24 cellular contexts compared by ENCODE assay signal in the genomic region with DNA sequence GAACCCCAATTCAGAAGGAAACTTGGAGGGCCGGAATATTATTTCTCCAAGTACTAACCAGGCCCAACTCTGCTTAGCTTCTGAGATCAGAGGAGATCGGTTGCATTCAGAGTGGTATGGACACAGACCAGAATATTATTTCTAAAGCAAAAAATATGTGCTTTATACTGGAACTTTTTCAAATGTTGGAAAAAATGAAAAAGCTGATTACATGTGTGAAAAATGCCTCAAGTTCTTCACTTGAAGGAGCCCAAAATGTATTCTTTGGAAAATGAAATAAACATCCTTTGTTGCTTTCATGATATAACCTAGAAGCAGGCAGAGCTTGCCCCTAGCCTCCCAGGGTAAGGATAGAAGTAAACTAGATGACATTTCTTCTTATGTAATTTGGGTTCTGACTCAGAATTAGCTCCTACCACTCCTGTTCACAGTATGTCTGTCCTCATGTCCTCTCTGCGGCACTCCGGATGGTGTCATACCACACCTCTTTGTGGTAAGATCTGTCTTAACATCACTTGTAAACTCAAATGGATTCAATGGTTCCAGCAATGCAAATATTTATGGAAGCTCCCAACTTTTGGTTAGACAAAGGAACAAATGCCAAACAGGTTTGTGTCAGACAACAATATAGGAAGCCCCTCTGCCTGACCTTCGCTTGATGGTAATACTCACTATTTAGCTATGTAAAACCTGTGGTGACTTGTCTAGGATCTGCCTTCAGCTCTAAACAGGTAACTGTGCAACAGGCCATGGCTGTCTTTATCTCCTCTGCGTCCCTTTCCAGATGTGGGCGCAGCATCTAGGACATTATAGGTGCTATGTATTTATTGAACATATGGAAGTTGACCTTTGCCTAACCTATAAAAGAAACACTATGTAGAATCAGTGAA.
DNase-seq lines count a peak whose midpoint lies in the region; TF ChIP-seq lines count a peak whose summit lies in the region.
"Had no signal": no experiment of that assay in that cellular context is flagged by ENCODE, and none has a peak within 500 bp of the region (broad histone marks: within the 10 kb centered on the region; RNA-seq: fewer than 3 reads in every experiment).

No MANE protein-coding gene starts in this region.

- intact Hi-C loops in CD4-positive, alpha-beta memory T cell (cut with micrococcal nuclease) = no loop called here

- POLR2A ChIA-PET in CD4-positive, alpha-beta memory T cell (lab: Charles Lee; ENCODE audit: partially characterized antibody) = no interaction called here

- peak; percentile 70 for DNase-seq in HPDE6-E6E7 (ENCODE audit: extremely low spot score)
- DNase-seq in amniotic stem cell (lab: John Stamatoyannopoulos, UW) = peak; percentile 2
- peak; percentile 14 for DNase-seq in fibroblast of mammary gland (ENCODE audit: low read depth)
- DNase-seq in stimulated activated CD4-positive, alpha-beta T cell treated with anti-CD3 and anti-CD28 coated beads, Interleukin-2, amount 100 ng/mL, for 48 hours = no peak
- DNase-seq in inferior parietal cortex (ENCODE audit: extremely low spot score) = no peak
- DNase-seq in CD4-positive, alpha-beta memory T cell = no peak
- DNase-seq: activated CD4-positive, CD25-positive, alpha-beta regulatory T cell; activated naive CD4-positive, alpha-beta T cell treated with anti-CD3 and anti-CD28 coated beads for 36 hours; activated T-cell treated with anti-CD3 and anti-CD28 coated beads, Interleukin-2, amount 50 U/mL, for 72 hours; AML-193; caudate nucleus; endodermal cell; H7; lower lobe of right lung; NCI-H1092 treated with DMSO at 0.1 percent for 48 hours; NCI-H187; ovary; retina; substantia nigra; upper lobe of left lung had no signal

- CTCF ChIA-PET in CD4-positive, alpha-beta memory T cell (lab: Charles Lee; ENCODE audit: partially characterized antibody) = no interaction called here

- H3K9me3 Mint-ChIP-seq in CD4-positive, alpha-beta memory T cell = no peaks in the 10 kb centered on the region
- H3K9me3 Mint-ChIP-seq: activated naive CD4-positive, alpha-beta T cell treated with anti-CD3 and anti-CD28 coated beads for 36 hours; dendritic cell treated with granulocyte-macrophage colony-stimulating factor and Interleukin-4, amounts not matched to agents 40 ng/mL and 50 ng/mL, for 4 days; endodermal cell had no signal

- no peak overlapping the region for H3K4me3 ChIP-seq in fibroblast of mammary gland (ENCODE audit: control insufficient read depth, low read depth, low read length)
- no peak overlapping the region for H3K4me3 ChIP-seq in urinary bladder (ENCODE audit: low read depth, low read length)
- no peak overlapping the region for H3K4me3 ChIP-seq in CD4-positive, alpha-beta memory T cell (ENCODE audit: low read length in 2 of 2)
- H3K4me3 ChIP-seq: lower lobe of right lung, ovary, SJSA1, upper lobe of left lung had no signal

- H3K36me3 Mint-ChIP-seq in CD4-positive, alpha-beta memory T cell = peaks cover 17 to 39% of the 10 kb centered on the region in 2 donors
- H3K36me3 Mint-ChIP-seq: stimulated activated effector memory CD8-positive, alpha-beta T cell treated with anti-CD3 and anti-CD28 coated beads, Interleukin-12 subunit alpha, Interleukin-12 subunit beta, amount 100 ng/mL, for 72 hours had no signal

- no peak overlapping the region for H3K27ac Mint-ChIP-seq in CD4-positive, alpha-beta memory T cell
- H3K27ac Mint-ChIP-seq: activated naive CD4-positive, alpha-beta T cell treated with anti-CD3 and anti-CD28 coated beads for 36 hours; activated T-cell treated with anti-CD3 and anti-CD28 coated beads, Interleukin-2, amount 50 U/mL, for 72 hours; dendritic cell treated with granulocyte-macrophage colony-stimulating factor and Interleukin-4, amounts not matched to agents 40 ng/mL and 50 ng/mL, for 4 days; endodermal cell; stimulated activated effector memory CD8-positive, alpha-beta T cell treated with anti-CD3 and anti-CD28 coated beads, Interleukin-12 subunit alpha, Interleukin-12 subunit beta, amount 100 ng/mL, for 72 hours had no signal

- no peaks in the 10 kb centered on the region for H3K9me3 ChIP-seq in CD4-positive, alpha-beta memory T cell (ENCODE audit: control insufficient read depth in 1 of 2, low read length in 2 of 2)
- H3K9me3 ChIP-seq: lower lobe of right lung, ovary, SJSA1, upper lobe of left lung had no signal

- H3K27ac ChIP-seq in urinary bladder (ENCODE audit: low read depth) = peak overlapping the region; percentile 43
- no peak overlapping the region for H3K27ac ChIP-seq in CD4-positive, alpha-beta memory T cell (ENCODE audit: low read depth, low read length)
- H3K27ac ChIP-seq: lower lobe of right lung, ovary, SJSA1, upper lobe of left lung had no signal

- no peaks in the 10 kb centered on the region for H3K36me3 ChIP-seq in urinary bladder (ENCODE audit: insufficient read depth)
- no peaks in the 10 kb centered on the region for H3K36me3 ChIP-seq in CD4-positive, alpha-beta memory T cell (ENCODE audit: insufficient read depth, low read length)
- H3K36me3 ChIP-seq: lower lobe of right lung, ovary, upper lobe of left lung had no signal

- H3K27me3 ChIP-seq in CD4-positive, alpha-beta memory T cell (ENCODE audit: insufficient read depth, low read length) = no peaks in the 10 kb centered on the region
- H3K27me3 ChIP-seq: ovary, SJSA1, upper lobe of left lung had no signal

- H3K4me3 Mint-ChIP-seq in CD4-positive, alpha-beta memory T cell = no peak overlapping the region
- H3K4me3 Mint-ChIP-seq: activated naive CD4-positive, alpha-beta T cell treated with anti-CD3 and anti-CD28 coated beads for 36 hours; activated T-cell treated with anti-CD3 and anti-CD28 coated beads, Interleukin-2, amount 50 U/mL, for 72 hours; dendritic cell treated with granulocyte-macrophage colony-stimulating factor and Interleukin-4, amounts not matched to agents 40 ng/mL and 50 ng/mL, for 4 days; endodermal cell; stimulated activated effector memory CD8-positive, alpha-beta T cell treated with anti-CD3 and anti-CD28 coated beads, Interleukin-12 subunit alpha, Interleukin-12 subunit beta, amount 100 ng/mL, for 72 hours had no signal

- H3K27me3 Mint-ChIP-seq in CD4-positive, alpha-beta memory T cell = no peaks in the 10 kb centered on the region
- H3K27me3 Mint-ChIP-seq: dendritic cell treated with granulocyte-macrophage colony-stimulating factor and Interleukin-4, amounts not matched to agents 40 ng/mL and 50 ng/mL, for 4 days had no signal

- no peaks in the 10 kb centered on the region for H3K4me1 Mint-ChIP-seq in CD4-positive, alpha-beta memory T cell
- H3K4me1 Mint-ChIP-seq: stimulated activated effector memory CD8-positive, alpha-beta T cell treated with anti-CD3 and anti-CD28 coated beads, Interleukin-12 subunit alpha, Interleukin-12 subunit beta, amount 100 ng/mL, for 72 hours had no signal

- no peak for TF ChIP-seq CTCF in fibroblast of mammary gland (conservative IDR thresholded peaks at IDR 0.05; ENCODE audit: control insufficient read depth, insufficient read depth, low read depth, low read length)

- H3K4me1 ChIP-seq in urinary bladder (ENCODE audit: insufficient read depth) = no peaks in the 10 kb centered on the region
- H3K4me1 ChIP-seq in CD4-positive, alpha-beta memory T cell (ENCODE audit: insufficient read depth, low read length) = no peaks in the 10 kb centered on the region

- 86% methylated on average over 7 of the region's 7 CpGs for WGBS in urinary bladder

Comparison
In these comparisons a context has a peak if more than half of its experiments do, and no peak if none do; other contexts are left out.
1. DNase-seq: peak in HPDE6-E6E7 (single experiment), amniotic stem cell (single experiment) and fibroblast of mammary gland (single experiment); none in stimulated activated CD4-positive, alpha-beta T cell treated with anti-CD3 and anti-CD28 coated beads, Interleukin-2, amount 100 ng/mL, for 48 hours (0 of 2), inferior parietal cortex (single experiment) and CD4-positive, alpha-beta memory T cell (0 of 5).